8 cellular contexts compared by ENCODE assay signal in genomic region chr6:56851104-56851503, GRCh38.
DNase-seq lines count a peak whose midpoint lies in the region; ATAC-seq, FAIRE-seq and TF ChIP-seq lines count a peak whose summit lies in the region.

No MANE protein-coding gene starts in this region.

- FAIRE-seq in HTR-8/SVneo (lab: Jason Lieb, UNC): peak; percentile 82

- peak overlapping the region; percentile 16 to 48 for H3K4me3 Mint-ChIP-seq in effector memory CD8-positive, alpha-beta T cell

- H3K4me2 ChIP-seq in BLaER1: peak overlapping the region; percentile 78

- in situ Hi-C loops in GM13977 (cut with MboI; ENCODE audit: low pct_unique_long_range_greater_than_20kb, low sequenced_read_pairs, unreplicated experiment) (loop anchor here (25.0 kb wide), 1 partner anchor 489 kb away; no protein-coding TSS in a partner anchor), GM13976 (cut with MboI; ENCODE audit: low sequenced_read_pairs, unreplicated experiment) (loop anchor here (25.0 kb wide), 2 partner anchors 214 to 489 kb away; partner anchors contain the start of gene DST)

- H3K27me3 Mint-ChIP-seq in effector memory CD8-positive, alpha-beta T cell: peaks cover 58 to 61% of the 10 kb centered on the region in 2 donors

- peak overlapping the region; percentile 62 for H3K4me3 ChIP-seq in BLaER1
- H3K4me3 ChIP-seq in mucosa of stomach (ENCODE audit: low read length): peak overlapping the region; percentile 6

- no peaks in the 10 kb centered on the region for H4K20me1 ChIP-seq in BLaER1

- H3K36me3 Mint-ChIP-seq in effector memory CD8-positive, alpha-beta T cell (ENCODE audit: insufficient read depth): no peaks in the 10 kb centered on the region

- TF ChIP-seq CTCF in GM13977 (IDR thresholded peaks at IDR 0.05; ENCODE audit: extremely low read depth, insufficient read depth, missing control alignments) (no peak), GM13976 (IDR thresholded peaks at IDR 0.05; ENCODE audit: borderline replicate concordance, control extremely low read depth, extremely low read depth, insufficient read depth, missing control alignments) (no peak)

- peaks cover 7 to 11% of the 10 kb centered on the region in 2 donors for H3K4me1 Mint-ChIP-seq in effector memory CD8-positive, alpha-beta T cell (ENCODE audit: low read depth in 2 of 2)

- H3K4me1 ChIP-seq in BLaER1 (peaks cover 25% of the 10 kb centered on the region), mucosa of stomach (ENCODE audit: control insufficient read depth, insufficient read depth, low read length) (peaks cover 5% of the 10 kb centered on the region)

- H3K9me3 Mint-ChIP-seq in effector memory CD8-positive, alpha-beta T cell: no peaks in the 10 kb centered on the region

- H3K9me3 ChIP-seq in BLaER1 (no peaks in the 10 kb centered on the region), mucosa of stomach (ENCODE audit: control insufficient read depth, low read length) (no peaks in the 10 kb centered on the region)

- H3K9ac ChIP-seq in BLaER1: peak overlapping the region; percentile 52
- peak overlapping the region; percentile 51 for H3K9ac ChIP-seq in mucosa of stomach (ENCODE audit: low read length)

- H3K27ac ChIP-seq in BLaER1: no peak overlapping the region

- DNase-seq in HTR-8/SVneo (ENCODE audit: insufficient read length, low spot score) (no peak), GM13977 (ENCODE audit: low spot score) (no peak), HuH-7 (ENCODE audit: low spot score) (no peak), GM13976 (ENCODE audit: low spot score) (no peak)
- DNase-seq in effector memory CD8-positive, alpha-beta T cell: no peak

- H3K27me3 ChIP-seq in BLaER1: no peaks in the 10 kb centered on the region
- no peaks in the 10 kb centered on the region for H3K27me3 ChIP-seq in mucosa of stomach (ENCODE audit: control insufficient read depth, insufficient read depth, low read length)

- H3K36me3 ChIP-seq in BLaER1 (no peaks in the 10 kb centered on the region), mucosa of stomach (ENCODE audit: control insufficient read depth, insufficient read depth, low read length) (no peaks in the 10 kb centered on the region)

- H3K27ac Mint-ChIP-seq in effector memory CD8-positive, alpha-beta T cell: no peak overlapping the region

- no peak for ATAC-seq in effector memory CD8-positive, alpha-beta T cell (replicated peaks)
- ATAC-seq in HG03439 (IDR thresholded peaks at IDR 0.05; ENCODE audit: unreplicated experiment): no peak
